In the genomic region with DNA sequence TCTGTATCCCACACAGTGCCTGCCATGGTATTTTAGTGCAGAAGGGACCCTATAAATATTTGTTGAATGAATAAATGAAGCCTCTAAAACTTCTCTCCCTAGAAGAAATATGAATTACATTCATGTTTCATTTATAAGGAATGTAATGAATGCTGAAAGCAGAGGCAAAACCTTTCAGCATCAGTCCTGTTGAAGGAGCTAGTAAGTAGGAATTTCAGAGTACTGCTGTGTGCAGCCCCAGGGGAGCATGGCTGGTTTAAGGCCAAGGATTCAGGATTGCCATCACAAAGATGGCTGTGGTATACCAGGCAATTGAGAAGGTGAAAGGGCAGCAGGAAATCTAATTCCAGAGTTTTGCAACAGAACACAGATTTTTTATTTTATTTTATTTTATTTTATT, we compare ENCODE assay signal across 21 cellular contexts.
A peak's percentile ranks its signal among the peaks of the same experiment; 100 is the strongest.
DNase-seq lines count a peak whose midpoint lies in the region; ATAC-seq and TF ChIP-seq lines count a peak whose summit lies in the region.
"Had no signal": no experiment of that assay in that cellular context is flagged by ENCODE, and none has a peak within 500 bp of the region (broad histone marks: within the 10 kb centered on the region; RNA-seq: fewer than 3 reads in every experiment).

No MANE protein-coding gene starts in this region.

- TF ChIP-seq CTCF in AG04449 (IDR thresholded peaks at IDR 0.05; ENCODE audit: insufficient read depth, low read length, missing control alignments) (no peak), astrocyte of the spinal cord (IDR thresholded peaks at IDR 0.05; ENCODE audit: low read depth, low read length) (no peak), glutamatergic neuron (IDR thresholded peaks at IDR 0.05; ENCODE audit: partially characterized antibody, unreplicated experiment) (no peak), natural killer cell (IDR thresholded peaks at IDR 0.05) (no peak)

- H3K27me3 Mint-ChIP-seq in glutamatergic neuron (ENCODE audit: unreplicated experiment) (no peaks in the 10 kb centered on the region), natural killer cell (ENCODE audit: low read depth in 2 of 2) (no peaks in the 10 kb centered on the region)
- H3K27me3 Mint-ChIP-seq: activated CD4-positive, alpha-beta memory T cell treated with anti-CD3 and anti-CD28 coated beads, Interleukin-2, amount 10 ng/mL, durations not matched to agents 7 days and 5 days; activated naive CD8-positive, alpha-beta T cell treated with anti-CD3 and anti-CD28 coated beads for 36 hours; activated T-cell treated with anti-CD3 and anti-CD28 coated beads, Interleukin-2, amount 50 U/mL, for 24 hours; CD8-positive, alpha-beta memory T cell; T-helper 17 cell had no signal

- H3K4me1 Mint-ChIP-seq in glutamatergic neuron (ENCODE audit: low read depth, unreplicated experiment), result peaks cover 16% of the 10 kb centered on the region
- no peaks in the 10 kb centered on the region for H3K4me1 Mint-ChIP-seq in natural killer cell
- H3K4me1 Mint-ChIP-seq: activated CD4-positive, alpha-beta memory T cell treated with anti-CD3 and anti-CD28 coated beads, Interleukin-2, amount 10 ng/mL, durations not matched to agents 7 days and 5 days; activated naive CD8-positive, alpha-beta T cell treated with anti-CD3 and anti-CD28 coated beads for 36 hours; CD8-positive, alpha-beta memory T cell; mesothelial cell of epicardium; T-helper 17 cell had no signal

- H3K4me3 ChIP-seq in AG04449 (ENCODE audit: low read depth, low read length) (no peak overlapping the region), astrocyte of the spinal cord (ENCODE audit: low read depth, low read length) (no peak overlapping the region)
- H3K4me3 ChIP-seq: esophagus muscularis mucosa, thoracic aorta had no signal

- DNase-seq in AG04449 (ENCODE audit: low read depth, low spot score) (peak; percentile 98), GM04504 (ENCODE audit: low read depth) (peak; percentile 69), astrocyte of the spinal cord (ENCODE audit: low read depth, low spot score) (peak; percentile 74), glutamatergic neuron (peak; percentile 23), natural killer cell (no peak)
- DNase-seq in activated naive CD4-positive, alpha-beta T cell treated with anti-CD3 and anti-CD28 coated beads, Interleukin-2, amount 50 U/mL, for 72 hours (ENCODE audit: low spot score in 2 of 2), result no peak
- DNase-seq: activated CD4-positive, alpha-beta memory T cell treated with anti-CD3 and anti-CD28 coated beads, Interleukin-2, amount 10 ng/mL, durations not matched to agents 7 days and 5 days; activated naive CD8-positive, alpha-beta T cell treated with anti-CD3 and anti-CD28 coated beads for 36 hours; activated T-cell treated with anti-CD3 and anti-CD28 coated beads, Interleukin-2, amount 50 U/mL, for 24 hours; CD8-positive, alpha-beta memory T cell; effector CD4-positive, alpha-beta T cell; NCI-H1417 treated with DMSO at 0.1 percent for 48 hours; NCI-H774; PC-3; SIG-M5; T-helper 17 cell had no signal

- POLR2A ChIA-PET in AG04449 (lab: Yijun Ruan, JAX), result interaction anchor here (1.6 kb wide), 1 partner anchor 11 kb away, joined by 3 read pairs; no protein-coding TSS in a partner anchor

- CTCF ChIA-PET in AG04449 (lab: Yijun Ruan, JAX), result no interaction called here

- no peak for ATAC-seq in HG02981 (IDR thresholded peaks at IDR 0.05; ENCODE audit: unreplicated experiment)
- no peak for ATAC-seq in GM19397 (IDR thresholded peaks at IDR 0.05; ENCODE audit: unreplicated experiment)
- no peak for ATAC-seq in activated naive CD4-positive, alpha-beta T cell treated with anti-CD3 and anti-CD28 coated beads, Interleukin-2, amount 50 U/mL, for 72 hours
- no peak for ATAC-seq in natural killer cell
- ATAC-seq: PC-3, T-helper 17 cell had no signal

- in situ Hi-C loops in astrocyte of the spinal cord (cut with HindIII; ENCODE audit: low sequenced_read_pairs), result no loop called here

- H3K27ac Mint-ChIP-seq in glutamatergic neuron (ENCODE audit: unreplicated experiment) (no peak overlapping the region), natural killer cell (no peak overlapping the region)
- H3K27ac Mint-ChIP-seq in activated naive CD4-positive, alpha-beta T cell treated with anti-CD3 and anti-CD28 coated beads, Interleukin-2, amount 50 U/mL, for 72 hours, result no peak overlapping the region
- H3K27ac Mint-ChIP-seq: activated CD4-positive, alpha-beta memory T cell treated with anti-CD3 and anti-CD28 coated beads, Interleukin-2, amount 10 ng/mL, durations not matched to agents 7 days and 5 days; activated naive CD8-positive, alpha-beta T cell treated with anti-CD3 and anti-CD28 coated beads for 36 hours; activated T-cell treated with anti-CD3 and anti-CD28 coated beads, Interleukin-2, amount 50 U/mL, for 24 hours; CD8-positive, alpha-beta memory T cell; mesothelial cell of epicardium; T-helper 17 cell had no signal

- H3K4me3 Mint-ChIP-seq in glutamatergic neuron (ENCODE audit: unreplicated experiment) (no peak overlapping the region), natural killer cell (no peak overlapping the region)
- H3K4me3 Mint-ChIP-seq: activated CD4-positive, alpha-beta memory T cell treated with anti-CD3 and anti-CD28 coated beads, Interleukin-2, amount 10 ng/mL, durations not matched to agents 7 days and 5 days; activated naive CD8-positive, alpha-beta T cell treated with anti-CD3 and anti-CD28 coated beads for 36 hours; activated T-cell treated with anti-CD3 and anti-CD28 coated beads, Interleukin-2, amount 50 U/mL, for 24 hours; CD8-positive, alpha-beta memory T cell; mesothelial cell of epicardium; T-helper 17 cell had no signal

- peaks cover 6% of the 10 kb centered on the region for H3K9me3 Mint-ChIP-seq in glutamatergic neuron (ENCODE audit: unreplicated experiment)
- H3K9me3 Mint-ChIP-seq in activated naive CD4-positive, alpha-beta T cell treated with anti-CD3 and anti-CD28 coated beads, Interleukin-2, amount 50 U/mL, for 72 hours, result peaks cover 13 to 17% of the 10 kb centered on the region in 2 donors
- H3K9me3 Mint-ChIP-seq in natural killer cell, result peaks cover 13 to 22% of the 10 kb centered on the region in 2 donors

- intact Hi-C loops in natural killer cell (cut with micrococcal nuclease), result no loop called here

- H3K36me3 Mint-ChIP-seq in glutamatergic neuron (ENCODE audit: unreplicated experiment), result peaks cover 1% of the 10 kb centered on the region
- no peaks in the 10 kb centered on the region for H3K36me3 Mint-ChIP-seq in activated naive CD4-positive, alpha-beta T cell treated with anti-CD3 and anti-CD28 coated beads, Interleukin-2, amount 50 U/mL, for 72 hours
- H3K36me3 Mint-ChIP-seq in natural killer cell, result no peaks in the 10 kb centered on the region
- H3K36me3 Mint-ChIP-seq: activated naive CD8-positive, alpha-beta T cell treated with anti-CD3 and anti-CD28 coated beads for 36 hours had no signal

Comparison
In these comparisons a context has a peak if more than half of its experiments do, and no peak if none do; other contexts are left out.
1. DNase-seq: peak in AG04449 (single experiment), GM04504 (single experiment), astrocyte of the spinal cord (single experiment) and glutamatergic neuron (single experiment); none in activated naive CD4-positive, alpha-beta T cell treated with anti-CD3 and anti-CD28 coated beads, Interleukin-2, amount 50 U/mL, for 72 hours (0 of 2) and natural killer cell (single experiment).